ENCODE assay signal across 16 cellular contexts in the genomic region with DNA sequence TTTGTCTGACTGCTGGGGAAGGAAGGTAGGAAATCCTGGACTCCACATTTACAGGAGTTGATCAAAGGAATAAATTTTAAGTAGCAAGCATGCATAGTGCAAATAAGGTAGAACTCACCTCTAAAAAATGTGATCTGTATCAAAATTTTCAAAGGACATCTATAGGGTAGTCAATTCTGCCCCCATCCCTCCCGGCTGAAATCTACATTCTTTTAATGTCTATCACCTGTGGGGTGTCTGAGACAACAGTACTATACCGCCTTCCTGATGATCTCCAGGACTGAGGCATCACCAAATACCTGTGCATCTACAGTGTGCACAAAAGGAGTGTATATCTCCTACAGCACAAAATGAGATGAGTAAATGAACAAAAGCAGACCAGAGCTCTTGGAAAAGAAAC.
"Had no signal": no experiment of that assay in that cellular context is flagged by ENCODE, and none has a peak within 500 bp of the region (broad histone marks: within the 10 kb centered on the region; RNA-seq: fewer than 3 reads in every experiment).

No MANE protein-coding gene starts in this region.

- H3K9me3 Mint-ChIP-seq: dendritic cell treated with granulocyte-macrophage colony-stimulating factor and Interleukin-4, amounts not matched to agents 40 ng/mL and 50 ng/mL, for 4 days; nephron; stimulated activated naive CD8-positive, alpha-beta T cell treated with anti-CD3 and anti-CD28 coated beads, Interleukin-15, Interleukin-2, amounts not matched to agents 100 ng/mL and 50 ng/mL, for 24 hours had no signal

- DNase-seq: activated naive CD4-positive, alpha-beta T cell; activated T-cell treated with anti-CD3 and anti-CD28 coated beads, Interleukin-2, amount 50 U/mL, for 1 hour; amygdala; brain microvascular endothelial cell; cerebellar nuclear complex; left colon; ovary; stimulated activated CD4-positive, alpha-beta T cell treated with anti-CD3 and anti-CD28 coated beads, Interleukin-12 subunit alpha, Interleukin-12 subunit beta, amount 100 ng/mL, for 4 hours; stimulated activated CD4-positive, alpha-beta T cell treated with anti-CD3 and anti-CD28 coated beads, Interleukin-2, amount 100 ng/mL, for 48 hours; SW 1271; upper lobe of right lung had no signal

- H3K27me3 Mint-ChIP-seq: dendritic cell treated with granulocyte-macrophage colony-stimulating factor and Interleukin-4, amounts not matched to agents 40 ng/mL and 50 ng/mL, for 4 days; stimulated activated naive CD8-positive, alpha-beta T cell treated with anti-CD3 and anti-CD28 coated beads, Interleukin-15, Interleukin-2, amounts not matched to agents 100 ng/mL and 50 ng/mL, for 24 hours had no signal

- H3K4me3 ChIP-seq: lung, ovary, upper lobe of right lung had no signal

- H3K9me3 ChIP-seq: ovary, upper lobe of right lung had no signal

- H3K36me3 ChIP-seq: brain microvascular endothelial cell, ovary, upper lobe of right lung had no signal

- ATAC-seq: esophagus mucosa, left colon, upper lobe of right lung had no signal

- H3K4me3 Mint-ChIP-seq: dendritic cell treated with granulocyte-macrophage colony-stimulating factor and Interleukin-4, amounts not matched to agents 40 ng/mL and 50 ng/mL, for 4 days; nephron; stimulated activated naive CD8-positive, alpha-beta T cell treated with anti-CD3 and anti-CD28 coated beads, Interleukin-15, Interleukin-2, amounts not matched to agents 100 ng/mL and 50 ng/mL, for 24 hours had no signal

- H3K27ac ChIP-seq: brain microvascular endothelial cell, ovary, upper lobe of right lung had no signal

- H3K27me3 ChIP-seq: brain microvascular endothelial cell, ovary, upper lobe of right lung had no signal

- H3K27ac Mint-ChIP-seq: dendritic cell treated with granulocyte-macrophage colony-stimulating factor and Interleukin-4, amounts not matched to agents 40 ng/mL and 50 ng/mL, for 4 days; nephron; stimulated activated naive CD8-positive, alpha-beta T cell treated with anti-CD3 and anti-CD28 coated beads, Interleukin-15, Interleukin-2, amounts not matched to agents 100 ng/mL and 50 ng/mL, for 24 hours had no signal
